ENCODE assay signal across 8 cellular contexts in the genomic region with DNA sequence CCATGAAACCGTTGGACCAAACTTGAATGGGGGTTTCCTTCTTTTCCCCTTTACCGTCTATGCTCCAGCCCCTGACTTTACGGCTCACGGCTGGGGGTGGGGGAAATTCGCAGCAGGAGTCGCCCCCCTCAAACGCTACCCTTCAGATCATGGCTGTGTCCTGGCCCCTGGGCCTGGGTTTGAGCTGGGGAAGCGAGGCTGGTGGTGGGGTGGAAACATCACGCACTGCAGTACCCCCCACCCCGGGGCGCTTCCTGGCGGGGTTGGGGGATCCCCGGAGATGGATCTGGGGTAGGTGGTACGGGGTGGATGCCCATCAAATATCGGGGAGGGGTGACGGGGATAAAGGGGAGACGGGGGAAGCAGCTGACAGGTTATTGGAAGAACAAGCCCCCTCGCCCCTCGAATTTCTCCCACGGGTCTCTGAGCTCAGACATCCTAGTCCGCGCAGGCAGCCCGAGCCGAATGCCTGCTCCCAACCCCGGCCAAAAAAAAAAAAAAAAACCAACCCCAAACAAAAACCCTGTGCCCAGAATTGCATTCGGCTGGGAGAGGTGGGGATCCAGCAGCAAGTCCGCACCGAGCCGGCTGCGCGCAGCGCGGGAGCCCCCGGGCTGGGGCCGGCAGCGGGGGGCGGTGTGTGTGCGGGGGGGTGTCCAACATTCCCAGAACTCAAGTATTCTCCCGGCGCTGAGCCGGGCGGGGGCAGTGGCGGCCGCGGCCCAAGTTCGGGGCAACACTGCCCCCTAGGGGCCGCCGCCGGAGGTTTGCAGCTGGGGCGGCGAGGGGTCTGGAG. TPM values are rescaled to one million over a fixed set of nuclear protein-coding genes. Genes with fewer than 3 reads are reported as not detected.
DNase-seq lines count a peak whose midpoint lies in the region; ATAC-seq, FAIRE-seq and TF ChIP-seq lines count a peak whose summit lies in the region.

No MANE protein-coding gene starts in this region.

- H3K9me3 ChIP-seq in lung (ENCODE audit: control insufficient read depth in 2 of 2, insufficient read depth in 1 of 2, low read length in 1 of 2): no peaks in the 10 kb centered on the region

- no peaks in the 10 kb centered on the region for H3K9me3 Mint-ChIP-seq in activated CD4-positive, alpha-beta memory T cell treated with anti-CD3 and anti-CD28 coated beads, Interleukin-2, amount 10 ng/mL, durations not matched to agents 7 days and 5 days

- peaks cover 47% of the 10 kb centered on the region for H3K4me1 Mint-ChIP-seq in activated CD4-positive, alpha-beta memory T cell treated with anti-CD3 and anti-CD28 coated beads, Interleukin-2, amount 10 ng/mL, durations not matched to agents 7 days and 5 days

- ATAC-seq in HG03175 (IDR thresholded peaks at IDR 0.05; ENCODE audit: unreplicated experiment): peak; percentile 60
- peak; percentile 89 for ATAC-seq in lung (ENCODE audit: insufficient read depth, low FRiP score)

- H3K4me3 Mint-ChIP-seq in activated CD4-positive, alpha-beta memory T cell treated with anti-CD3 and anti-CD28 coated beads, Interleukin-2, amount 10 ng/mL, durations not matched to agents 7 days and 5 days: peak overlapping the region; percentile 81

- peak overlapping the region; percentile 36 for H3K4me3 ChIP-seq in lung

- DNase-seq in GM12892 (ENCODE audit: insufficient read length) (peak; percentile 93), NCI-H510A treated with DMSO at 0.1 percent for 48 hours (lab: John Stamatoyannopoulos, UW) (peak; percentile 77), lung (ENCODE audit: low spot score) (peak; percentile 74)
- peak; percentile 70 for DNase-seq in activated CD4-positive, alpha-beta memory T cell treated with anti-CD3 and anti-CD28 coated beads, Interleukin-2, amount 10 ng/mL, durations not matched to agents 7 days and 5 days
- peak; percentile 63 for DNase-seq in effector CD4-positive, alpha-beta T cell
- DNase-seq in stimulated activated CD4-positive, alpha-beta T cell treated with anti-CD3 and anti-CD28 coated beads, Interleukin-4, amount 100 ng/mL, for 48 hours (ENCODE audit: low read depth in 2 of 2): peak; percentile 49 to 65

- no peaks in the 10 kb centered on the region for H3K36me3 ChIP-seq in lung (ENCODE audit: control insufficient read depth in 2 of 2, insufficient read depth in 2 of 2, low read length in 2 of 2)

- peak; percentile 76 for FAIRE-seq in GM12892 (lab: Jason Lieb, UNC)

- H3K27ac ChIP-seq in 22Rv1: peak overlapping the region; percentile 83
- H3K27ac ChIP-seq in lung (ENCODE audit: low read depth in 1 of 2, low read length in 1 of 2): peak overlapping the region; percentile 88 to 95

- POLR2A ChIA-PET in activated CD4-positive, alpha-beta memory T cell treated with anti-CD3 and anti-CD28 coated beads, Interleukin-2, amount 10 ng/mL, durations not matched to agents 7 days and 5 days (lab: Charles Lee): interaction anchor here (0.6 to 6.3 kb wide), 10 partner anchors 9 to 435 kb away, joined by 3 to 60 read pairs (median 6); partner anchors contain the start of genes CYB5RL, MRPL37, SSBP3 and TCEANC2

- peaks cover 5 to 7% of the 10 kb centered on the region in 2 donors for H3K4me1 ChIP-seq in lung (ENCODE audit: control insufficient read depth in 2 of 2, insufficient read depth in 2 of 2, low read length in 2 of 2)

- no peaks in the 10 kb centered on the region for H3K27me3 ChIP-seq in lung (ENCODE audit: control insufficient read depth, insufficient read depth)

- TF ChIP-seq CTCF in 22Rv1 (IDR thresholded peaks at IDR 0.05) (peak; percentile 95), lung (IDR thresholded peaks at IDR 0.05; ENCODE audit: control extremely low read depth, extremely low read depth) (peak; percentile 89)

- peaks cover 41% of the 10 kb centered on the region for H3K27me3 Mint-ChIP-seq in activated CD4-positive, alpha-beta memory T cell treated with anti-CD3 and anti-CD28 coated beads, Interleukin-2, amount 10 ng/mL, durations not matched to agents 7 days and 5 days

- no peak for TF ChIP-seq POLR2A in GM12892 (IDR thresholded peaks at IDR 0.05; ENCODE audit: low read depth, low read length)

- no peaks in the 10 kb centered on the region for H3K36me3 Mint-ChIP-seq in activated CD4-positive, alpha-beta memory T cell treated with anti-CD3 and anti-CD28 coated beads, Interleukin-2, amount 10 ng/mL, durations not matched to agents 7 days and 5 days (ENCODE audit: low read depth)

- peak overlapping the region; percentile 61 for H3K27ac Mint-ChIP-seq in activated CD4-positive, alpha-beta memory T cell treated with anti-CD3 and anti-CD28 coated beads, Interleukin-2, amount 10 ng/mL, durations not matched to agents 7 days and 5 days

- CTCF ChIA-PET in activated CD4-positive, alpha-beta memory T cell treated with anti-CD3 and anti-CD28 coated beads, Interleukin-2, amount 10 ng/mL, durations not matched to agents 7 days and 5 days (lab: Charles Lee): interaction anchor here (0.5 to 5.2 kb wide), 46 partner anchors 10 to 530 kb away, joined by 3 to 104 read pairs (median 4); partner anchors contain the start of genes CYB5RL, MRPL37, SSBP3 and TCEANC2

- 0 to 1% methylated on average over 50 to 51 of the region's 51 CpGs for WGBS in lung, 2 donors

RNA-seq across cellular contexts. Expression of gene ACOT11, which starts 59.0 kb away (rescaled TPM):
- polyA plus RNA-seq in GM12892 (2012; ENCODE audit: missing spikeins): 1.3 TPM
- under 1 TPM; 0.53 to 0.55 TPM for total RNA-seq in activated CD4-positive, alpha-beta memory T cell treated with anti-CD3 and anti-CD28 coated beads, Interleukin-2, amount 10 ng/mL, durations not matched to agents 7 days and 5 days
- total RNA-seq in lung: 10 to 100 TPM; 12.2 to 13.5 TPM
- 1 to 10 TPM; 2.8 to 3.7 TPM for polyA plus RNA-seq in lung

Comparison
In these comparisons a context has a peak if more than half of its experiments do, and no peak if none do; other contexts are left out.
1. Peak in every context shown above with its lines: DNase-seq, ATAC-seq, H3K4me3 ChIP-seq and H3K27ac ChIP-seq.
2. RNA of gene ACOT11, which starts 59.0 kb away (total RNA-seq): 12.2 to 13.5 TPM in lung; 0.53 to 0.55 TPM in activated CD4-positive, alpha-beta memory T cell treated with anti-CD3 and anti-CD28 coated beads, Interleukin-2, amount 10 ng/mL, durations not matched to agents 7 days and 5 days; every median in the first group is over 4 times any median in the second.